ENCODE assay signal across 23 cellular contexts in genomic region chr3:178754852-178755510, GRCh38.
DNase-seq lines count a peak whose midpoint lies in the region; ATAC-seq and TF ChIP-seq lines count a peak whose summit lies in the region.
"Had no signal": no experiment of that assay in that cellular context is flagged by ENCODE, and none has a peak within 500 bp of the region (broad histone marks: within the 10 kb centered on the region; RNA-seq: fewer than 3 reads in every experiment).

No MANE protein-coding gene starts in this region.

- ATAC-seq in GM18867 (IDR thresholded peaks at IDR 0.05; ENCODE audit: unreplicated experiment) (peak; percentile 84), foreskin keratinocyte (peak; percentile 21), GM21367 (IDR thresholded peaks at IDR 0.05; ENCODE audit: unreplicated experiment) (no peak)
- ATAC-seq: activated naive CD4-positive, alpha-beta T cell treated with anti-CD3 and anti-CD28 coated beads, Interleukin-2, amount 50 U/mL, for 72 hours; right lobe of liver had no signal

- no peaks in the 10 kb centered on the region for H3K4me1 ChIP-seq in foreskin keratinocyte
- H3K4me1 ChIP-seq: right lobe of liver had no signal

- no peak for TF ChIP-seq CTCF in foreskin keratinocyte (conservative IDR thresholded peaks at IDR 0.05)

- no peaks in the 10 kb centered on the region for H3K27me3 ChIP-seq in foreskin keratinocyte
- H3K27me3 ChIP-seq: dorsolateral prefrontal cortex, right lobe of liver had no signal

- DNase-seq in Daoy (ENCODE audit: low read depth) (peak; percentile 5), NCI-H2171 (lab: John Stamatoyannopoulos, UW) (peak; percentile 70), foreskin keratinocyte (no peak), NCI-H1417 treated with DMSO at 0.1 percent for 48 hours (lab: John Stamatoyannopoulos, UW) (no peak)
- DNase-seq in stimulated activated CD4-positive, alpha-beta T cell treated with anti-CD3 and anti-CD28 coated beads, Interleukin-2, amount 100 ng/mL, for 24 hours, result no peak
- DNase-seq: activated CD4-positive, alpha-beta T cell treated with anti-CD3 and anti-CD28 coated beads, Interleukin-2, amount 50 U/mL, for 4 hours; aorta; central memory CD4-positive, alpha-beta T cell; dorsolateral prefrontal cortex; HCEC 1CT; kidney; mammary epithelial cell; NCI-H1092 treated with DMSO at 0.1 percent for 48 hours; NCI-H2107; NCI-H524 treated with DMSO at 0.1 percent for 48 hours; right lobe of liver; SK-N-SH; stimulated activated naive CD4-positive, alpha-beta T cell treated with Interleukin-2 at 50 U/mL for 16 hours had no signal

- H3K27ac ChIP-seq in foreskin keratinocyte, result no peak overlapping the region
- H3K27ac ChIP-seq: dorsolateral prefrontal cortex, right lobe of liver, thoracic aorta, VCaP had no signal

Comparison
In these comparisons a context has a peak if more than half of its experiments do, and no peak if none do; other contexts are left out.
1. DNase-seq: peak in Daoy (single experiment) and NCI-H2171 (single experiment); none in foreskin keratinocyte (0 of 2), stimulated activated CD4-positive, alpha-beta T cell treated with anti-CD3 and anti-CD28 coated beads, Interleukin-2, amount 100 ng/mL, for 24 hours (0 of 2) and NCI-H1417 treated with DMSO at 0.1 percent for 48 hours (single experiment).